Comparison of ENCODE assay signal across 25 cellular contexts in the genomic region with DNA sequence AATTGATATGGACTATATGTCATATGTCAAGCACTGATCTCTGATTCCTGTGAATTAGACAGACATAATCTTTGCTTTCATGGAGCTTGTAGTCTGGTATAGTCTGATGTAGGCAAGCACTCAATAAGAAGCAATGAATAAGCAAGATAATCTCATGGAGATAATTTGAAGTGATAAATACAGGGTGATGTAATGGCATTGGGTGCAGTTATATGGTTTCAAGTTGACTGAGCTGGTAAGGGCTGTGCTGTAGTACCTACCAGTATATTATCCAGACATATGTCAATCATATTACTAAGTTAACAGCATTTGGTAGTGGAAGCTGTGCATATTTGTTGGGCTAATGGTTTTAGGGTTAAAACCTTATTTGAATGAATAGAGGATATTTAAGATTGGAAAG.
"Had no signal": no experiment of that assay in that cellular context is flagged by ENCODE, and none has a peak within 500 bp of the region (broad histone marks: within the 10 kb centered on the region; RNA-seq: fewer than 3 reads in every experiment).

No MANE protein-coding gene starts in this region.

- DNase-seq: islet precursor cell; left ventricle myocardium inferior; mesendoderm; naive B cell; natural killer cell; nephron progenitor cell; ovary; retina; right cardiac atrium; stimulated activated CD4-positive, alpha-beta T cell treated with anti-CD3 and anti-CD28 coated beads, Interleukin-12 subunit alpha, Interleukin-12 subunit beta, amount 100 ng/mL, for 4 hours; stimulated activated CD4-positive, alpha-beta T cell treated with anti-CD3 and anti-CD28 coated beads, Interleukin-15, amount 100 ng/mL, for 24 hours; stimulated activated CD4-positive, alpha-beta T cell treated with anti-CD3 and anti-CD28 coated beads, Interleukin-2, amount 100 ng/mL, for 24 hours; stimulated activated CD4-positive, alpha-beta T cell treated with anti-CD3 and anti-CD28 coated beads, Interleukin-4, amount 100 ng/mL, for 1 hour; stimulated activated naive CD4-positive, alpha-beta T cell; stomach; testis; thyroid gland; transverse colon; upper lobe of left lung had no signal

- H3K4me1 ChIP-seq: left ventricle myocardium inferior, stomach, testis, thyroid gland, transverse colon, upper lobe of left lung, vagina had no signal

- H2AFZ ChIP-seq: hepatocyte, neural progenitor cell had no signal

- H3K79me2 ChIP-seq: hepatocyte had no signal

- H3K36me3 ChIP-seq: left ventricle myocardium inferior, neural progenitor cell, ovary, stomach, thyroid gland, transverse colon, upper lobe of left lung, vagina had no signal

- H3K9me3 ChIP-seq: left ventricle myocardium inferior, ovary, stomach, testis, thyroid gland, transverse colon, upper lobe of left lung, vagina had no signal

- H3K27me3 ChIP-seq: hepatocyte, neural progenitor cell, ovary, stomach, testis, thyroid gland, transverse colon, upper lobe of left lung, vagina had no signal

- H3K4me3 ChIP-seq: hepatocyte, left ventricle myocardium inferior, lung, neural progenitor cell, ovary, skin epidermis, stomach, testis, thyroid gland, transverse colon, upper lobe of left lung, vagina had no signal

- H3K9ac ChIP-seq: neural progenitor cell had no signal

- ATAC-seq: right cardiac atrium, sciatic nerve had no signal

- H3K27ac ChIP-seq: hepatocyte, left ventricle myocardium inferior, neural progenitor cell, ovary, stomach, testis, thyroid gland, transverse colon, upper lobe of left lung, vagina had no signal

- H3K4me2 ChIP-seq: hepatocyte, neural progenitor cell had no signal
